ENCODE assay signal across 18 cellular contexts in the genomic region with DNA sequence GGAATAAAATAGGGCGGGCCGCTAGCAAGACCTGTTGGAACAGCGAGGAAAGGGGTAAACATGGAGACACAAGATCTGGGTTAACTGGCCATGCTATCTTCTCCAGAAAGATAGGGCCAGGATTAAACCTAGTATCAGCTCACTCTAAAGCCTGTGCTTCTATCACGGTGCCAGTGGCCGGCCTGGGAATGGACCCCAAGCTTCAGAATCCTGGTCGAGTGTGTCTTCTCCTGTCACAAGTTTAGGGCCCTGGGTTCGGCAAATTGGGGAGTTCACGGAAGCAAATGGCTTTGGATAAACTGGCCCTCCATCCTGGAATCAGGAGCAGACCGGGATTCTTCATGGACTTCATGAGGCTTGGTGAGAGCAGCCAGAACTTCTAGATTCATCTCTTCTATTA.
DNase-seq lines count a peak whose midpoint lies in the region; ATAC-seq and TF ChIP-seq lines count a peak whose summit lies in the region.
"Had no signal": no experiment of that assay in that cellular context is flagged by ENCODE, and none has a peak within 500 bp of the region (broad histone marks: within the 10 kb centered on the region; RNA-seq: fewer than 3 reads in every experiment).

No MANE protein-coding gene starts in this region.

- H3K27me3 Mint-ChIP-seq in activated T-cell treated with anti-CD3 and anti-CD28 coated beads, Interleukin-2, amount 50 U/mL, for 72 hours (ENCODE audit: low read depth): no peaks in the 10 kb centered on the region
- H3K27me3 Mint-ChIP-seq in stimulated activated naive B cell treated with anti-CD40 and anti-IgM and Interleukin-4, amounts not matched to agents 10 μg/mL and 1 μg/mL and 100 μg/mL, for 72 hours: no peaks in the 10 kb centered on the region

- H3K4me1 ChIP-seq in Peyer's patch (peaks cover 0 to 6% (median 3%) of the 10 kb centered on the region in 4 donors), esophagus squamous epithelium (peaks cover 0 to 13% (median 0%) of the 10 kb centered on the region in 3 donors)
- H3K4me1 ChIP-seq: breast epithelium, parathyroid adenoma had no signal

- H3K36me3 Mint-ChIP-seq in activated T-cell treated with anti-CD3 and anti-CD28 coated beads, Interleukin-2, amount 50 U/mL, for 72 hours (ENCODE audit: insufficient read depth in 2 of 2): peaks cover 12 to 39% of the 10 kb centered on the region in 2 donors
- H3K36me3 Mint-ChIP-seq in stimulated activated naive B cell treated with anti-CD40 and anti-IgM and Interleukin-4, amounts not matched to agents 10 μg/mL and 1 μg/mL and 100 μg/mL, for 72 hours: peaks cover 75 to 89% of the 10 kb centered on the region in 2 donors

- intact Hi-C loops in esophagus squamous epithelium (cut with DNase I): no loop called here

- peak overlapping the region in 1 of 2 donors; percentile 34 for H3K4me3 Mint-ChIP-seq in activated T-cell treated with anti-CD3 and anti-CD28 coated beads, Interleukin-2, amount 50 U/mL, for 72 hours
- peak overlapping the region; percentile 74 to 75 for H3K4me3 Mint-ChIP-seq in stimulated activated naive B cell treated with anti-CD40 and anti-IgM and Interleukin-4, amounts not matched to agents 10 μg/mL and 1 μg/mL and 100 μg/mL, for 72 hours

- TF ChIP-seq CTCF in Peyer's patch (IDR thresholded peaks at IDR 0.05): no peak
- TF ChIP-seq CTCF in esophagus squamous epithelium (IDR thresholded peaks at IDR 0.05): no peak

- WGBS in esophagus squamous epithelium, 2 donors: 93 to 100% methylated on average over 4 to 6 of the region's 9 CpGs

- H3K27ac Mint-ChIP-seq in activated T-cell treated with anti-CD3 and anti-CD28 coated beads, Interleukin-2, amount 50 U/mL, for 72 hours: peak overlapping the region; percentile 30
- H3K27ac Mint-ChIP-seq in stimulated activated naive B cell treated with anti-CD40 and anti-IgM and Interleukin-4, amounts not matched to agents 10 μg/mL and 1 μg/mL and 100 μg/mL, for 72 hours: peak overlapping the region; percentile 95

- DNase-seq in activated T-cell treated with anti-CD3 and anti-CD28 coated beads, Interleukin-2, amount 50 U/mL, for 72 hours: no peak
- DNase-seq in activated T-cell treated with anti-CD3 and anti-CD28 coated beads for 4 hours: no peak
- DNase-seq in Peyer's patch: no peak
- DNase-seq in esophagus squamous epithelium (lab: John Stamatoyannopoulos, UW): no peak
- no peak for DNase-seq in stimulated activated naive B cell treated with anti-CD40 and anti-IgM and Interleukin-4, amounts not matched to agents 10 μg/mL and 1 μg/mL and 100 μg/mL, for 72 hours
- DNase-seq in dedifferentiated amniotic fluid mesenchymal stem cell (ENCODE audit: extremely low spot score): no peak
- DNase-seq in stimulated activated CD4-positive, alpha-beta T cell treated with anti-CD3 and anti-CD28 coated beads, Interleukin-4, amount 100 ng/mL, for 1 hour: no peak
- DNase-seq: activated naive CD4-positive, alpha-beta T cell treated with anti-CD3 and anti-CD28 coated beads, Interleukin-2, amount 50 U/mL, for 16 hours; kidney; mucosa of descending colon; NCI-H1105; NCI-H2171 treated with DMSO at 0.1 percent for 48 hours; NCI-H774; stimulated activated naive CD4-positive, alpha-beta T cell had no signal

- no peaks in the 10 kb centered on the region for H3K9me3 ChIP-seq in Peyer's patch
- H3K9me3 ChIP-seq in esophagus squamous epithelium: no peaks in the 10 kb centered on the region
- H3K9me3 ChIP-seq: breast epithelium, mucosa of descending colon had no signal

- H3K27ac ChIP-seq in Peyer's patch: peak overlapping the region; percentile 50 to 82 (median 54)
- H3K27ac ChIP-seq in esophagus squamous epithelium: peak overlapping the region in 3 of 4 donors; percentile 38 to 59 (median 46)
- H3K27ac ChIP-seq: parathyroid adenoma had no signal

- H3K4me3 ChIP-seq in Peyer's patch (no peak overlapping the region), esophagus squamous epithelium (no peak overlapping the region)
- H3K4me3 ChIP-seq: breast epithelium, mucosa of descending colon, smooth muscle cell had no signal

- H3K36me3 ChIP-seq in Peyer's patch (peaks cover 0 to 30% (median 0%) of the 10 kb centered on the region in 3 donors), esophagus squamous epithelium (peaks cover 0 to 16% (median 0%) of the 10 kb centered on the region in 3 donors)
- H3K36me3 ChIP-seq: breast epithelium had no signal

- no peaks in the 10 kb centered on the region for H3K9me3 Mint-ChIP-seq in activated T-cell treated with anti-CD3 and anti-CD28 coated beads, Interleukin-2, amount 50 U/mL, for 72 hours
- peaks cover 0 to 2% of the 10 kb centered on the region in 2 donors for H3K9me3 Mint-ChIP-seq in stimulated activated naive B cell treated with anti-CD40 and anti-IgM and Interleukin-4, amounts not matched to agents 10 μg/mL and 1 μg/mL and 100 μg/mL, for 72 hours

- peaks cover 88% of the 10 kb centered on the region for H3K4me1 Mint-ChIP-seq in activated T-cell treated with anti-CD3 and anti-CD28 coated beads, Interleukin-2, amount 50 U/mL, for 72 hours (ENCODE audit: low read depth)
- peaks cover 73 to 97% of the 10 kb centered on the region in 2 donors for H3K4me1 Mint-ChIP-seq in stimulated activated naive B cell treated with anti-CD40 and anti-IgM and Interleukin-4, amounts not matched to agents 10 μg/mL and 1 μg/mL and 100 μg/mL, for 72 hours

- TF ChIP-seq POLR2A in Peyer's patch (IDR thresholded peaks at IDR 0.05) (no peak), esophagus squamous epithelium (IDR thresholded peaks at IDR 0.05) (no peak)

- H3K27me3 ChIP-seq in Peyer's patch (no peaks in the 10 kb centered on the region), esophagus squamous epithelium (no peaks in the 10 kb centered on the region)
- H3K27me3 ChIP-seq: breast epithelium had no signal

- no peak for ATAC-seq in activated T-cell treated with anti-CD3 and anti-CD28 coated beads, Interleukin-2, amount 50 U/mL, for 72 hours (replicated peaks in 1 of 2)
- ATAC-seq in stimulated activated naive B cell treated with anti-CD40 and anti-IgM and Interleukin-4, amounts not matched to agents 10 μg/mL and 1 μg/mL and 100 μg/mL, for 72 hours (replicated peaks): no peak
- ATAC-seq in HG02981 (IDR thresholded peaks at IDR 0.05; ENCODE audit: unreplicated experiment): no peak
